ENCODE assay signal across 1 cellular context in the genomic region with DNA sequence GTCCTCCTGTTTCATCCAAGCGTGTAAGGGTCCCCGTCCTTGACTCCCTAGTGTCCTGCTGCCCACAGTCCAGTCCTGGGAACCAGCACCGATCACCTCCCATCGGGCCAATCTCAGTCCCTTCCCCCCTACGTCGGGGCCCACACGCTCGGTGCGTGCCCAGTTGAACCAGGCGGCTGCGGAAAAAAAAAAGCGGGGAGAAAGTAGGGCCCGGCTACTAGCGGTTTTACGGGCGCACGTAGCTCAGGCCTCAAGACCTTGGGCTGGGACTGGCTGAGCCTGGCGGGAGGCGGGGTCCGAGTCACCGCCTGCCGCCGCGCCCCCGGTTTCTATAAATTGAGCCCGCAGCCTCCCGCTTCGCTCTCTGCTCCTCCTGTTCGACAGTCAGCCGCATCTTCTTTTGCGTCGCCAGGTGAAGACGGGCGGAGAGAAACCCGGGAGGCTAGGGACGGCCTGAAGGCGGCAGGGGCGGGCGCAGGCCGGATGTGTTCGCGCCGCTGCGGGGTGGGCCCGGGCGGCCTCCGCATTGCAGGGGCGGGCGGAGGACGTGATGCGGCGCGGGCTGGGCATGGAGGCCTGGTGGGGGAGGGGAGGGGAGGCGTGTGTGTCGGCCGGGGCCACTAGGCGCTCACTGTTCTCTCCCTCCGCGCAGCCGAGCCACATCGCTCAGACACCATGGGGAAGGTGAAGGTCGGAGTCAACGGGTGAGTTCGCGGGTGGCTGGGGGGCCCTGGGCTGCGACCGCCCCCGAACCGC.
TF ChIP-seq lines count a peak whose summit lies in the region.

Gene GAPDH, plus strand, starts transcription at position 360 of the 756 bp plus-strand sequence. Its CDS starts 316 bp downstream, at position 676.

TF ChIP-seq in K562, 482 proteins besides CTCF, POLR2A, EP300 and RAD21 (continued from another document and continues in another):
- TF ChIP-seq DLX4 (CRISPR knock-in tag; IDR thresholded peaks at IDR 0.05) (no peak), OTX1 (CRISPR knock-in tag; IDR thresholded peaks at IDR 0.05) (no peak), ZBTB33 (CRISPR knock-in tag; IDR thresholded peaks at IDR 0.05) (peak; percentile 84), L3MBTL2 (IDR thresholded peaks at IDR 0.05) (peak; percentile 96), MIER1 (IDR thresholded peaks at IDR 0.05; ENCODE audit: low read depth) (no peak), ZNF436 (CRISPR knock-in tag; IDR thresholded peaks at IDR 0.05) (no peak), NR2C2 (CRISPR knock-in tag; IDR thresholded peaks at IDR 0.05) (no peak), NR2C2 (tag; IDR thresholded peaks at IDR 0.05) (no peak), ZFP30 (CRISPR knock-in tag; IDR thresholded peaks at IDR 0.05; ENCODE audit: borderline replicate concordance) (no peak), LARP7 (IDR thresholded peaks at IDR 0.05) (no peak), ZNF140 (CRISPR knock-in tag; IDR thresholded peaks at IDR 0.05) (no peak), SAP30 (IDR thresholded peaks at IDR 0.05; ENCODE audit: borderline replicate concordance, insufficient read depth, low read depth, low read length, poor library complexity, severe bottlenecking) (no peak), POLR2AphosphoS5 (IDR thresholded peaks at IDR 0.05; ENCODE audit: control insufficient read depth, insufficient read depth, low read depth, low read length) (peak; percentile 97), ZNF41 (CRISPR knock-in tag; conservative IDR thresholded peaks at IDR 0.05) (no peak), NUFIP1 (IDR thresholded peaks at IDR 0.05; ENCODE audit: partially characterized antibody) (no peak), FOSL1 (tag; conservative IDR thresholded peaks at IDR 0.05) (no peak; the same call in 1 of the 2 replicates), MEIS2 (IDR thresholded peaks at IDR 0.05; ENCODE audit: partially characterized antibody) (no peak), BRF1 (IDR thresholded peaks at IDR 0.05; ENCODE audit: borderline replicate concordance, extremely low read depth, insufficient read length) (no peak), ZMIZ1 (IDR thresholded peaks at IDR 0.05; ENCODE audit: low read depth in 2 of 2, low read length in 2 of 2) (no peak), MYNN (IDR thresholded peaks at IDR 0.05) (no peak), MYNN (CRISPR knock-in tag; IDR thresholded peaks at IDR 0.05) (no peak), TGIF2 (CRISPR knock-in tag; IDR thresholded peaks at IDR 0.05) (no peak; the same call in 1 of the 2 replicates), NFATC3 (IDR thresholded peaks at IDR 0.05) (no peak), TOE1 (IDR thresholded peaks at IDR 0.05; ENCODE audit: borderline replicate concordance) (peak; percentile 19; the same call in 1 of the 2 replicates), TOE1 (CRISPR knock-in tag; IDR thresholded peaks at IDR 0.05; ENCODE audit: borderline replicate concordance, low read depth) (no peak), HMG20B (CRISPR knock-in tag; IDR thresholded peaks at IDR 0.05) (no peak), ATF7 (IDR thresholded peaks at IDR 0.05) (peak; percentile 55; the same call in 1 of the 2 replicates), TEAD2 (tag; IDR thresholded peaks at IDR 0.05) (no peak), ZNF511 (CRISPR knock-in tag; IDR thresholded peaks at IDR 0.05) (peak; percentile 58; the same call in 1 of the 2 replicates), MTA3 (IDR thresholded peaks at IDR 0.05; ENCODE audit: borderline replicate concordance) (peak; percentile 96; the same call in 1 of the 2 replicates), HDAC1 (IDR thresholded peaks at IDR 0.05) (no peak; a peak in 2 of 4 replicates), ZBTB49 (CRISPR knock-in tag; IDR thresholded peaks at IDR 0.05; ENCODE audit: borderline replicate concordance) (peak; percentile 80; the same call in 1 of the 2 replicates), EGR1 (conservative IDR thresholded peaks at IDR 0.05) (peak; percentile 89), RBM39 (optimal IDR thresholded peaks at IDR 0.05; ENCODE audit: low read depth, low read length) (no peak)
- TF ChIP-seq, protein P1, sequence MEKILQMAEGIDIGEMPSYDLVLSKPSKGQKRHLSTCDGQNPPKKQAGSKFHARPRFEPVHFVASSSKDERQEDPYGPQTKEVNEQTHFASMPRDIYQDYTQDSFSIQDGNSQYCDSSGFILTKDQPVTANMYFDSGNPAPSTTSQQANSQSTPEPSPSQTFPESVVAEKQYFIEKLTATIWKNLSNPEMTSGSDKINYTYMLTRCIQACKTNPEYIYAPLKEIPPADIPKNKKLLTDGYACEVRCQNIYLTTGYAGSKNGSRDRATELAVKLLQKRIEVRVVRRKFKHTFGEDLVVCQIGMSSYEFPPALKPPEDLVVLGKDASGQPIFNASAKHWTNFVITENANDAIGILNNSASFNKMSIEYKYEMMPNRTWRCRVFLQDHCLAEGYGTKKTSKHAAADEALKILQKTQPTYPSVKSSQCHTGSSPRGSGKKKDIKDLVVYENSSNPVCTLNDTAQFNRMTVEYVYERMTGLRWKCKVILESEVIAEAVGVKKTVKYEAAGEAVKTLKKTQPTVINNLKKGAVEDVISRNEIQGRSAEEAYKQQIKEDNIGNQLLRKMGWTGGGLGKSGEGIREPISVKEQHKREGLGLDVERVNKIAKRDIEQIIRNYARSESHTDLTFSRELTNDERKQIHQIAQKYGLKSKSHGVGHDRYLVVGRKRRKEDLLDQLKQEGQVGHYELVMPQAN (IDR thresholded peaks at IDR 0.05; ENCODE audit: borderline replicate concordance): peak; percentile 20; the same call in 1 of the 2 replicates
- TF ChIP-seq, protein P2, sequence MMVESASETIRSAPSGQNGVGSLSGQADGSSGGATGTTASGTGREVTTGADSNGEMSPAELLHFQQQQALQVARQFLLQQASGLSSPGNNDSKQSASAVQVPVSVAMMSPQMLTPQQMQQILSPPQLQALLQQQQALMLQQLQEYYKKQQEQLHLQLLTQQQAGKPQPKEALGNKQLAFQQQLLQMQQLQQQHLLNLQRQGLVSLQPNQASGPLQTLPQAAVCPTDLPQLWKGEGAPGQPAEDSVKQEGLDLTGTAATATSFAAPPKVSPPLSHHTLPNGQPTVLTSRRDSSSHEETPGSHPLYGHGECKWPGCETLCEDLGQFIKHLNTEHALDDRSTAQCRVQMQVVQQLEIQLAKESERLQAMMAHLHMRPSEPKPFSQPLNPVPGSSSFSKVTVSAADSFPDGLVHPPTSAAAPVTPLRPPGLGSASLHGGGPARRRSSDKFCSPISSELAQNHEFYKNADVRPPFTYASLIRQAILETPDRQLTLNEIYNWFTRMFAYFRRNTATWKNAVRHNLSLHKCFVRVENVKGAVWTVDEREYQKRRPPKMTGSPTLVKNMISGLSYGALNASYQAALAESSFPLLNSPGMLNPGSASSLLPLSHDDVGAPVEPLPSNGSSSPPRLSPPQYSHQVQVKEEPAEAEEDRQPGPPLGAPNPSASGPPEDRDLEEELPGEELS (CRISPR knock-in tag; IDR thresholded peaks at IDR 0.05; ENCODE audit: borderline replicate concordance): peak; percentile 42
- TF ChIP-seq, protein P3, sequence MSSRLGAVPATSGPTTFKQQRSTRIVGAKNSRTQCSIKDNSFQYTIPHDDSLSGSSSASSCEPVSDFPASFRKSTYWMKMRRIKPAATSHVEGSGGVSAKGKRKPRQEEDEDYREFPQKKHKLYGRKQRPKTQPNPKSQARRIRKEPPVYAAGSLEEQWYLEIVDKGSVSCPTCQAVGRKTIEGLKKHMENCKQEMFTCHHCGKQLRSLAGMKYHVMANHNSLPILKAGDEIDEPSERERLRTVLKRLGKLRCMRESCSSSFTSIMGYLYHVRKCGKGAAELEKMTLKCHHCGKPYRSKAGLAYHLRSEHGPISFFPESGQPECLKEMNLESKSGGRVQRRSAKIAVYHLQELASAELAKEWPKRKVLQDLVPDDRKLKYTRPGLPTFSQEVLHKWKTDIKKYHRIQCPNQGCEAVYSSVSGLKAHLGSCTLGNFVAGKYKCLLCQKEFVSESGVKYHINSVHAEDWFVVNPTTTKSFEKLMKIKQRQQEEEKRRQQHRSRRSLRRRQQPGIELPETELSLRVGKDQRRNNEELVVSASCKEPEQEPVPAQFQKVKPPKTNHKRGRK (tag; IDR thresholded peaks at IDR 0.05): no peak
- TF ChIP-seq, protein P4, sequence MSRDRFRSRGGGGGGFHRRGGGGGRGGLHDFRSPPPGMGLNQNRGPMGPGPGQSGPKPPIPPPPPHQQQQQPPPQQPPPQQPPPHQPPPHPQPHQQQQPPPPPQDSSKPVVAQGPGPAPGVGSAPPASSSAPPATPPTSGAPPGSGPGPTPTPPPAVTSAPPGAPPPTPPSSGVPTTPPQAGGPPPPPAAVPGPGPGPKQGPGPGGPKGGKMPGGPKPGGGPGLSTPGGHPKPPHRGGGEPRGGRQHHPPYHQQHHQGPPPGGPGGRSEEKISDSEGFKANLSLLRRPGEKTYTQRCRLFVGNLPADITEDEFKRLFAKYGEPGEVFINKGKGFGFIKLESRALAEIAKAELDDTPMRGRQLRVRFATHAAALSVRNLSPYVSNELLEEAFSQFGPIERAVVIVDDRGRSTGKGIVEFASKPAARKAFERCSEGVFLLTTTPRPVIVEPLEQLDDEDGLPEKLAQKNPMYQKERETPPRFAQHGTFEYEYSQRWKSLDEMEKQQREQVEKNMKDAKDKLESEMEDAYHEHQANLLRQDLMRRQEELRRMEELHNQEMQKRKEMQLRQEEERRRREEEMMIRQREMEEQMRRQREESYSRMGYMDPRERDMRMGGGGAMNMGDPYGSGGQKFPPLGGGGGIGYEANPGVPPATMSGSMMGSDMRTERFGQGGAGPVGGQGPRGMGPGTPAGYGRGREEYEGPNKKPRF (IDR thresholded peaks at IDR 0.05; ENCODE audit: low read depth, low read length): no peak
